Comparison of ENCODE assay signal across 33 cellular contexts in genomic region chr11:27716216-27716615, GRCh38. TPM values are rescaled to one million over a fixed set of nuclear protein-coding genes. Genes with fewer than 3 reads are reported as not detected.
"Had no signal": no experiment of that assay in that cellular context is flagged by ENCODE, and none has a peak within 500 bp of the region (broad histone marks: within the 10 kb centered on the region; RNA-seq: fewer than 3 reads in every experiment).

No MANE protein-coding gene starts in this region.

- H3K9me3 Mint-ChIP-seq: activated CD4-positive, alpha-beta memory T cell treated with anti-CD3 and anti-CD28 coated beads for 36 hours had no signal

- H3K4me1 Mint-ChIP-seq: activated CD4-positive, alpha-beta T cell treated with anti-CD3 and anti-CD28 coated beads for 36 hours; activated CD4-positive, alpha-beta T cell treated with anti-CD3 and anti-CD28 coated beads, Interleukin-2, amount 10 ng/mL, durations not matched to agents 24 days and 14 days; activated CD8-positive, alpha-beta memory T cell treated with anti-CD3 and anti-CD28 coated beads, Interleukin-2, amount 10 ng/mL, durations not matched to agents 7 days and 5 days; activated naive CD4-positive, alpha-beta T cell treated with anti-CD3 and anti-CD28 coated beads, Interleukin-2, amount 10 ng/mL, durations not matched to agents 7 days and 5 days; central memory CD8-positive, alpha-beta T cell had no signal

- ATAC-seq: activated CD4-positive, alpha-beta T cell treated with anti-CD3 and anti-CD28 coated beads for 36 hours; activated CD8-positive, alpha-beta memory T cell treated with anti-CD3 and anti-CD28 coated beads, Interleukin-2, amount 10 ng/mL, durations not matched to agents 7 days and 5 days; activated CD8-positive, alpha-beta T cell treated with anti-CD3 and anti-CD28 coated beads, Interleukin-2, amount 10 ng/mL, durations not matched to agents 7 days and 5 days; activated naive CD4-positive, alpha-beta T cell treated with anti-CD3 and anti-CD28 coated beads, Interleukin-2, amount 50 U/mL, for 72 hours; heart left ventricle; T-helper 17 cell had no signal

- H3K4me3 ChIP-seq: ascending aorta, coronary artery, dorsolateral prefrontal cortex, esophagus muscularis mucosa, heart left ventricle had no signal

- H3K27ac Mint-ChIP-seq: activated CD4-positive, alpha-beta memory T cell treated with anti-CD3 and anti-CD28 coated beads for 36 hours; activated CD4-positive, alpha-beta T cell treated with anti-CD3 and anti-CD28 coated beads for 36 hours; activated CD4-positive, alpha-beta T cell treated with anti-CD3 and anti-CD28 coated beads, Interleukin-2, amount 10 ng/mL, durations not matched to agents 24 days and 14 days; activated CD8-positive, alpha-beta memory T cell treated with anti-CD3 and anti-CD28 coated beads, Interleukin-2, amount 10 ng/mL, durations not matched to agents 7 days and 5 days; activated CD8-positive, alpha-beta T cell treated with anti-CD3 and anti-CD28 coated beads, Interleukin-2, amount 10 ng/mL, durations not matched to agents 7 days and 5 days; activated naive CD4-positive, alpha-beta T cell treated with anti-CD3 and anti-CD28 coated beads, Interleukin-2, amount 10 ng/mL, durations not matched to agents 7 days and 5 days; activated naive CD4-positive, alpha-beta T cell treated with anti-CD3 and anti-CD28 coated beads, Interleukin-2, amount 50 U/mL, for 72 hours; activated naive CD8-positive, alpha-beta T cell treated with anti-CD3 and anti-CD28 coated beads, Interleukin-2, amount 10 ng/mL, durations not matched to agents 7 days and 5 days; activated T-helper 1 cell treated with anti-CD3 and anti-CD28 coated beads, Interleukin-12 subunit alpha, Interleukin-12 subunit beta, Interleukin-2, Interleukin-4 antibody, amounts not matched to agents 30 ng/mL and 10 ng/mL and 1 ng/mL, durations not matched to agents 14 hours and 24 hours and 36 hours; activated T-helper 2 cell treated with anti-CD3 and anti-CD28 coated beads, Interferon-gamma antibody, Interleukin-2, Interleukin-4, amounts not matched to agents 10 μg/mL and 5 μg/mL and 100 μg/mL, durations not matched to agents 14 hours and 24 hours and 36 hours; dendritic cell treated with granulocyte-macrophage colony-stimulating factor and Interleukin-4, amounts not matched to agents 40 ng/mL and 50 ng/mL, for 4 days; T-helper 17 cell; T-helper 2 cell treated with Interferon-gamma antibody and Interleukin-4, amounts not matched to agents 5 μg/mL and 100 μg/mL, for 36 hours had no signal

- H3K9me3 ChIP-seq: ascending aorta, esophagus muscularis mucosa, heart left ventricle had no signal

- H3K4me3 Mint-ChIP-seq: activated CD4-positive, alpha-beta memory T cell treated with anti-CD3 and anti-CD28 coated beads for 36 hours; activated CD4-positive, alpha-beta T cell treated with anti-CD3 and anti-CD28 coated beads for 36 hours; activated CD4-positive, alpha-beta T cell treated with anti-CD3 and anti-CD28 coated beads, Interleukin-2, amount 10 ng/mL, durations not matched to agents 24 days and 14 days; activated CD8-positive, alpha-beta memory T cell treated with anti-CD3 and anti-CD28 coated beads, Interleukin-2, amount 10 ng/mL, durations not matched to agents 7 days and 5 days; activated CD8-positive, alpha-beta T cell treated with anti-CD3 and anti-CD28 coated beads, Interleukin-2, amount 10 ng/mL, durations not matched to agents 7 days and 5 days; activated naive CD4-positive, alpha-beta T cell treated with anti-CD3 and anti-CD28 coated beads, Interleukin-2, amount 10 ng/mL, durations not matched to agents 7 days and 5 days; activated naive CD8-positive, alpha-beta T cell treated with anti-CD3 and anti-CD28 coated beads, Interleukin-2, amount 10 ng/mL, durations not matched to agents 7 days and 5 days; activated T-helper 1 cell treated with anti-CD3 and anti-CD28 coated beads, Interleukin-12 subunit alpha, Interleukin-12 subunit beta, Interleukin-2, Interleukin-4 antibody, amounts not matched to agents 30 ng/mL and 10 ng/mL and 1 ng/mL, durations not matched to agents 14 hours and 24 hours and 36 hours; central memory CD8-positive, alpha-beta T cell; dendritic cell treated with granulocyte-macrophage colony-stimulating factor and Interleukin-4, amounts not matched to agents 40 ng/mL and 50 ng/mL, for 4 days; T-helper 17 cell; T-helper 2 cell treated with Interferon-gamma antibody and Interleukin-4, amounts not matched to agents 5 μg/mL and 100 μg/mL, for 36 hours had no signal

- DNase-seq: activated CD4-positive, alpha-beta memory T cell treated with anti-CD3 and anti-CD28 coated beads for 36 hours; activated CD4-positive, alpha-beta T cell treated with anti-CD3 and anti-CD28 coated beads for 36 hours; activated CD4-positive, alpha-beta T cell treated with anti-CD3 and anti-CD28 coated beads, Interleukin-2, amount 10 ng/mL, durations not matched to agents 24 days and 14 days; activated CD4-positive, CD25-positive, alpha-beta regulatory T cell; activated CD4-positive, CD25-positive, alpha-beta regulatory T cell treated with anti-CD3 and anti-CD28 coated beads, Interleukin-2, amount 50 U/mL, for 72 hours; activated CD8-positive, alpha-beta memory T cell treated with anti-CD3 and anti-CD28 coated beads, Interleukin-2, amount 10 ng/mL, durations not matched to agents 7 days and 5 days; activated CD8-positive, alpha-beta memory T cell treated with anti-CD3 and anti-CD28 coated beads, Interleukin-2, amount 50 U/mL, for 4 hours; activated CD8-positive, alpha-beta T cell treated with anti-CD3 and anti-CD28 coated beads, Interleukin-2, amount 10 ng/mL, durations not matched to agents 7 days and 5 days; activated gamma-delta T cell; activated naive CD4-positive, alpha-beta T cell; activated naive CD4-positive, alpha-beta T cell treated with anti-CD3 and anti-CD28 coated beads, Interleukin-2, amount 10 ng/mL, durations not matched to agents 7 days and 5 days; activated naive CD8-positive, alpha-beta T cell treated with anti-CD3 and anti-CD28 coated beads, Interleukin-2, amount 10 ng/mL, durations not matched to agents 7 days and 5 days; activated T-cell treated with anti-CD3 and anti-CD28 coated beads, Interleukin-2, amount 50 U/mL, for 1 hour; activated T-cell treated with anti-CD3 and anti-CD28 coated beads, Interleukin-2, amount 50 U/mL, for 48 hours; brain microvascular endothelial cell; dorsolateral prefrontal cortex; effector memory CD4-positive, alpha-beta T cell; erythroblast; foreskin melanocyte; heart left ventricle; hypothalamus; T-helper 17 cell; T1000 had no signal

- H3K27ac ChIP-seq: ascending aorta, brain microvascular endothelial cell, coronary artery, esophagus muscularis mucosa, heart left ventricle had no signal

- H3K27me3 ChIP-seq: brain microvascular endothelial cell had no signal

- H3K36me3 ChIP-seq: ascending aorta, brain microvascular endothelial cell, esophagus muscularis mucosa, heart left ventricle had no signal

RNA-seq across cellular contexts. Expression of gene BDNF, which starts 16.0 kb away (rescaled TPM):
- total RNA-seq: activated CD4-positive, alpha-beta memory T cell treated with anti-CD3 and anti-CD28 coated beads for 36 hours; activated CD4-positive, alpha-beta T cell treated with anti-CD3 and anti-CD28 coated beads for 36 hours; activated CD4-positive, alpha-beta T cell treated with anti-CD3 and anti-CD28 coated beads, Interleukin-2, amount 10 ng/mL, durations not matched to agents 24 days and 14 days; activated CD8-positive, alpha-beta memory T cell treated with anti-CD3 and anti-CD28 coated beads for 36 hours; activated CD8-positive, alpha-beta memory T cell treated with anti-CD3 and anti-CD28 coated beads, Interleukin-2, amount 10 ng/mL, durations not matched to agents 7 days and 5 days; activated CD8-positive, alpha-beta T cell treated with anti-CD3 and anti-CD28 coated beads, Interleukin-2, amount 10 ng/mL, durations not matched to agents 7 days and 5 days; activated naive CD4-positive, alpha-beta T cell treated with anti-CD3 and anti-CD28 coated beads, Interleukin-2, amount 50 U/mL, for 72 hours; activated naive CD8-positive, alpha-beta T cell treated with anti-CD3 and anti-CD28 coated beads, Interleukin-2, amount 10 ng/mL, durations not matched to agents 7 days and 5 days; activated T-helper 1 cell treated with anti-CD3 and anti-CD28 coated beads, Interleukin-12 subunit alpha, Interleukin-12 subunit beta, Interleukin-2, Interleukin-4 antibody, amounts not matched to agents 30 ng/mL and 10 ng/mL and 1 ng/mL, durations not matched to agents 14 hours and 24 hours and 36 hours; activated T-helper 2 cell treated with anti-CD3 and anti-CD28 coated beads, Interferon-gamma antibody, Interleukin-2, Interleukin-4, amounts not matched to agents 10 μg/mL and 5 μg/mL and 100 μg/mL, durations not matched to agents 14 hours and 24 hours and 36 hours; T-helper 17 cell had no signal
